In the genomic region with DNA sequence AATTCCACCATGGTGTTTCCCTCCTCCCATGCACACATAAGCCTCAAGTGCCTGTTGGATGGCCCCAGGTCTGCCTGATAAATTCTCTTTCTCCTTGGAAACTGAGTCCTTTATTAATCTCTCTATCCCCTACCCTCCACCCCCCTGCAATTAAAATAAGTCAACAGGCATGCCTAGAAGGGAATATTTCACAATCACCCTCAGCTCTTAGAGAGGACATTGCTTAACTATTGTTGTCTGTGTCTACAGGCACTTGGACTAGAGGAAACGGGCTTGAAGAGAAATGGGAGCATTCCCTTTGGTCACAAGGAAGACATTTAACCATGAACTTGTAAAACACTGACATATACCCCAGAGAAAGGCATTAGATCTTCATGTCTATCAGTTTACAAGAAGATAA, we compare ENCODE assay signal across 20 cellular contexts. TPM values are rescaled to one million over a fixed set of nuclear protein-coding genes. Genes with fewer than 3 reads are reported as not detected.
"Had no signal": no experiment of that assay in that cellular context is flagged by ENCODE, and none has a peak within 500 bp of the region (broad histone marks: within the 10 kb centered on the region; RNA-seq: fewer than 3 reads in every experiment).

No MANE protein-coding gene starts in this region.

- H3K36me3 ChIP-seq: heart left ventricle, prostate gland had no signal

- H3K4me1 Mint-ChIP-seq: nephron progenitor cell had no signal

- H3K27ac ChIP-seq: esophagus muscularis mucosa, heart left ventricle, prostate gland had no signal

- H3K27ac Mint-ChIP-seq: activated naive CD8-positive, alpha-beta T cell; nephron progenitor cell had no signal

- H3K27me3 ChIP-seq: esophagus muscularis mucosa, heart left ventricle had no signal

- H3K9me3 ChIP-seq: prostate gland had no signal

- H3K4me3 ChIP-seq: esophagus muscularis mucosa, heart left ventricle, prostate gland had no signal

- DNase-seq: activated CD4-positive, alpha-beta T cell treated with anti-CD3 and anti-CD28 coated beads, Interleukin-2, amount 50 U/mL, for 4 hours; activated effector memory CD4-positive, alpha-beta T cell treated with anti-CD3 and anti-CD28 coated beads, Interleukin-2, amount 50 U/mL, for 16 hours; activated T-cell treated with anti-CD3 and anti-CD28 coated beads, Interleukin-2, amount 50 U/mL, for 1 hour; anterior cingulate cortex; heart left ventricle; left ventricle myocardium superior; nephron progenitor cell; stimulated activated CD4-positive, alpha-beta T cell treated with anti-CD3 and anti-CD28 coated beads, Interleukin-2, amount 100 ng/mL, for 24 hours; stimulated activated naive CD4-positive, alpha-beta T cell; substantia nigra; T-helper 2 cell had no signal

- H3K4me3 Mint-ChIP-seq: activated naive CD8-positive, alpha-beta T cell; nephron progenitor cell had no signal

- H3K4me1 ChIP-seq: esophagus muscularis mucosa, heart left ventricle, prostate gland had no signal

- H3K27me3 Mint-ChIP-seq: activated naive CD8-positive, alpha-beta T cell had no signal

- H3K36me3 Mint-ChIP-seq: activated naive CD8-positive, alpha-beta T cell had no signal

RNA-seq across cellular contexts. Expression of a gene that starts 39.5 kb away (rescaled TPM):
- polyA plus RNA-seq: keratinocyte had no signal

RNA-seq across cellular contexts. Expression of a gene that starts 39.9 kb away (rescaled TPM):
- total RNA-seq: frontal cortex had no signal
- polyA plus RNA-seq: keratinocyte had no signal

RNA-seq across cellular contexts. Expression of a gene that starts 43.7 kb away (rescaled TPM):
- total RNA-seq: cerebellum, esophagus muscularis mucosa, frontal cortex, heart left ventricle, left ventricle myocardium superior, mesenteric fat pad, omental fat pad, prostate gland, sciatic nerve had no signal
- polyA plus RNA-seq: heart left ventricle, keratinocyte had no signal
